36 cellular contexts compared by ENCODE assay signal in genomic region chr2:112809112-112809511, GRCh38. TPM values are rescaled to one million over a fixed set of nuclear protein-coding genes. Genes with fewer than 3 reads are reported as not detected.
"Had no signal": no experiment of that assay in that cellular context is flagged by ENCODE, and none has a peak within 500 bp of the region (broad histone marks: within the 10 kb centered on the region; RNA-seq: fewer than 3 reads in every experiment).

No MANE protein-coding gene starts in this region.

- H3K27ac Mint-ChIP-seq: activated B cell treated with CpG ODN at 0.5 μM for 24 hours; activated CD8-positive, alpha-beta T cell treated with anti-CD3 and anti-CD28 coated beads for 36 hours; activated naive CD4-positive, alpha-beta T cell treated with anti-CD3 and anti-CD28 coated beads, Interleukin-2, amount 10 ng/mL, durations not matched to agents 7 days and 5 days; activated naive CD8-positive, alpha-beta T cell treated with anti-CD3 and anti-CD28 coated beads for 36 hours; activated T-cell treated with anti-CD3 and anti-CD28 coated beads, Interleukin-2, amount 50 U/mL, for 72 hours had no signal

- H3K27ac ChIP-seq: brain microvascular endothelial cell, KMS-11, Peyer's patch, VCaP had no signal

- H3K4me3 ChIP-seq: Peyer's patch had no signal

- H3K27me3 ChIP-seq: brain microvascular endothelial cell, Peyer's patch had no signal

- H3K4me3 Mint-ChIP-seq: activated B cell treated with CpG ODN at 0.5 μM for 24 hours; activated CD8-positive, alpha-beta T cell treated with anti-CD3 and anti-CD28 coated beads for 36 hours; activated naive CD4-positive, alpha-beta T cell treated with anti-CD3 and anti-CD28 coated beads, Interleukin-2, amount 10 ng/mL, durations not matched to agents 7 days and 5 days; activated naive CD8-positive, alpha-beta T cell treated with anti-CD3 and anti-CD28 coated beads for 36 hours; activated T-cell treated with anti-CD3 and anti-CD28 coated beads, Interleukin-2, amount 50 U/mL, for 72 hours had no signal

- ATAC-seq: activated CD8-positive, alpha-beta T cell treated with anti-CD3 and anti-CD28 coated beads for 36 hours; activated T-cell treated with anti-CD3 and anti-CD28 coated beads, Interleukin-2, amount 50 U/mL, for 72 hours; PC-3; Right ventricle myocardium inferior had no signal

- DNase-seq: activated B cell treated with CpG ODN at 0.5 μM for 24 hours; activated CD4-positive, alpha-beta T cell treated with anti-CD3 and anti-CD28 coated beads for 4 hours; activated CD4-positive, alpha-beta T cell treated with anti-CD3 and anti-CD28 coated beads, Interleukin-2, amount 50 U/mL, for 1 hour; activated CD4-positive, CD25-positive, alpha-beta regulatory T cell treated with anti-CD3 and anti-CD28 coated beads, Interleukin-2, amount 50 U/mL, for 72 hours; activated CD8-positive, alpha-beta T cell treated with anti-CD3 and anti-CD28 coated beads for 36 hours; activated gamma-delta T cell treated with Interleukin-2 at 50 U/mL for 16 hours; activated naive CD4-positive, alpha-beta T cell treated with anti-CD3 and anti-CD28 coated beads, Interleukin-2, amount 10 ng/mL, durations not matched to agents 7 days and 5 days; activated naive CD8-positive, alpha-beta T cell treated with anti-CD3 and anti-CD28 coated beads for 36 hours; activated T-cell treated with anti-CD3 and anti-CD28 coated beads, Interleukin-2, amount 50 U/mL, for 1 hour; activated T-cell treated with anti-CD3 and anti-CD28 coated beads, Interleukin-2, amount 50 U/mL, for 72 hours; amniotic stem cell; aorta; brain microvascular endothelial cell; central memory CD4-positive, alpha-beta T cell; MM.1S; MV-4-11; NCI-H1092; NCI-H1436 treated with DMSO at 0.1 percent for 48 hours; NCI-H1694 treated with DMSO at 0.1 percent for 48 hours; NCI-H2029; NCI-H345; NCI-H526; NCI-H748 treated with DMSO at 0.1 percent for 48 hours; NK-92 treated with Interleukin-12 subunit alpha and Interleukin-12 subunit beta, amount 100 ng/mL, for 24 hours; PC-3; Peyer's patch; RPMI8226; SW 1271; T-helper 1 cell; T-helper 2 cell; T-helper 9 cell had no signal

- H3K36me3 ChIP-seq: brain microvascular endothelial cell, Peyer's patch had no signal

- H3K27me3 Mint-ChIP-seq: activated B cell treated with CpG ODN at 0.5 μM for 24 hours; activated CD8-positive, alpha-beta T cell treated with anti-CD3 and anti-CD28 coated beads for 36 hours; activated naive CD4-positive, alpha-beta T cell treated with anti-CD3 and anti-CD28 coated beads, Interleukin-2, amount 10 ng/mL, durations not matched to agents 7 days and 5 days had no signal

- H3K9me3 ChIP-seq: Peyer's patch had no signal

RNA-seq across cellular contexts. Expression of gene IL1A, which starts 24.8 kb away (rescaled TPM):
- total RNA-seq: LHCN-M2, Peyer's patch, Right ventricle myocardium inferior had no signal

RNA-seq across cellular contexts. Expression of gene IL1B, which starts 27.5 kb away (rescaled TPM):
- total RNA-seq: activated CD8-positive, alpha-beta memory T cell treated with anti-CD3 and anti-CD28 coated beads for 36 hours; activated CD8-positive, alpha-beta T cell treated with anti-CD3 and anti-CD28 coated beads for 36 hours; activated naive CD8-positive, alpha-beta T cell treated with anti-CD3 and anti-CD28 coated beads for 36 hours; Right ventricle myocardium inferior had no signal
